In genomic region chr13:32262165-32262564, GRCh38 we compare ENCODE assay signal across 17 cellular contexts. TPM values are rescaled to one million over a fixed set of nuclear protein-coding genes. Genes with fewer than 3 reads are reported as not detected.
A peak's percentile ranks its signal among the peaks of the same experiment; 100 is the strongest.
DNase-seq lines count a peak whose midpoint lies in the region; ATAC-seq, FAIRE-seq and TF ChIP-seq lines count a peak whose summit lies in the region.
"Had no signal": no experiment of that assay in that cellular context is flagged by ENCODE, and none has a peak within 500 bp of the region (broad histone marks: within the 10 kb centered on the region; RNA-seq: fewer than 3 reads in every experiment).

No MANE protein-coding gene starts in this region.

- TF ChIP-seq POLR2A in transverse colon (IDR thresholded peaks at IDR 0.05): no peak

- DNase-seq in RPMI7951 (ENCODE audit: low read depth): peak; percentile 6
- DNase-seq in coronary artery (ENCODE audit: low spot score): no peak
- no peak for DNase-seq in transverse colon
- no peak for DNase-seq in kidney
- DNase-seq: activated CD4-positive, CD25-positive, alpha-beta regulatory T cell; activated naive CD4-positive, alpha-beta T cell treated with anti-CD3 and anti-CD28 coated beads, Interleukin-2, amount 10 ng/mL, durations not matched to agents 7 days and 5 days; DND-41; NCI-H187; stimulated activated naive CD8-positive, alpha-beta T cell treated with anti-CD3 and anti-CD28 coated beads, Interleukin-15, Interleukin-2, amounts not matched to agents 100 U/mL and 50 U/mL, for 24 hours had no signal

- H3K27me3 ChIP-seq in muscle layer of colon (ENCODE audit: control insufficient read depth in 1 of 2, insufficient read depth in 2 of 2, low read length in 2 of 2) (no peaks in the 10 kb centered on the region), transverse colon (no peaks in the 10 kb centered on the region)

- no peak for FAIRE-seq in kidney (lab: Jason Lieb, UNC)
- FAIRE-seq: RCC 7860 had no signal

- H3K27ac ChIP-seq in coronary artery (peak overlapping the region; percentile 44 to 78), muscle layer of colon (ENCODE audit: low read depth, low read length) (no peak overlapping the region), transverse colon (peak overlapping the region; percentile 53 to 67 (median 60)), kidney (ENCODE audit: low read depth in 2 of 2, low read length in 2 of 2) (no peak overlapping the region)
- H3K27ac ChIP-seq: C4-2B had no signal

- intact Hi-C loops in transverse colon (cut with DNase I; ENCODE audit: low total_unique reads): no loop called here
- intact Hi-C loops in kidney (cut with DNase I): no loop called here

- H3K36me3 ChIP-seq in muscle layer of colon (ENCODE audit: insufficient read depth, low read length): peaks cover 40% of the 10 kb centered on the region
- peaks cover 0 to 22% (median 0%) of the 10 kb centered on the region in 4 donors for H3K36me3 ChIP-seq in transverse colon
- peaks cover 3 to 4% of the 10 kb centered on the region in 2 donors for H3K36me3 ChIP-seq in kidney (ENCODE audit: control insufficient read depth in 1 of 2, insufficient read depth in 2 of 2, low read length in 2 of 2)

- WGBS in transverse colon (ENCODE audit: low coverage in 1 of 2), 2 donors: 52 to 61% methylated on average over 3 of the region's 3 CpGs

- peak overlapping the region; percentile 19 for H3K9ac ChIP-seq in muscle layer of colon (ENCODE audit: low read length)
- no peak overlapping the region for H3K9ac ChIP-seq in kidney (ENCODE audit: low read length in 2 of 2)

- H3K9me3 ChIP-seq in muscle layer of colon (ENCODE audit: low read length) (no peaks in the 10 kb centered on the region), transverse colon (no peaks in the 10 kb centered on the region), kidney (ENCODE audit: control insufficient read depth in 1 of 2, low read length in 2 of 2) (no peaks in the 10 kb centered on the region)

- TF ChIP-seq CTCF in coronary artery (IDR thresholded peaks at IDR 0.05) (no peak), transverse colon (IDR thresholded peaks at IDR 0.05) (no peak), kidney (IDR thresholded peaks at IDR 0.05; ENCODE audit: borderline replicate concordance, extremely low read depth, insufficient read depth) (no peak)

- H3K4me3 ChIP-seq in coronary artery (no peak overlapping the region), muscle layer of colon (ENCODE audit: low read depth in 1 of 2, low read length in 2 of 2) (no peak overlapping the region), transverse colon (no peak overlapping the region), kidney (ENCODE audit: low read length in 2 of 2) (no peak overlapping the region)
- H3K4me3 ChIP-seq: skin epidermis had no signal

- H3K4me1 ChIP-seq in muscle layer of colon (ENCODE audit: insufficient read depth, low read length) (peaks cover 39% of the 10 kb centered on the region), transverse colon (peaks cover 0 to 15% (median 0%) of the 10 kb centered on the region in 4 donors), kidney (ENCODE audit: control insufficient read depth in 1 of 2, insufficient read depth in 1 of 2, low read depth in 1 of 2, low read length in 2 of 2) (no peaks in the 10 kb centered on the region)

- TF ChIP-seq EP300 in transverse colon (IDR thresholded peaks at IDR 0.05; ENCODE audit: low read depth): no peak

- in situ Hi-C loops in transverse colon (cut with MboI; ENCODE audit: low pct_ligation_motif_present in 1 of 4, low pct_unique_long_range_greater_than_20kb in 1 of 4, low sequenced_read_pairs in 3 of 4): no loop called here

- no peak for ATAC-seq in HG02981 (IDR thresholded peaks at IDR 0.05; ENCODE audit: unreplicated experiment)
- ATAC-seq in GM19324 (IDR thresholded peaks at IDR 0.05; ENCODE audit: low FRiP score, unreplicated experiment): no peak
- ATAC-seq: stimulated activated naive CD8-positive, alpha-beta T cell treated with anti-CD3 and anti-CD28 coated beads, Interleukin-15, Interleukin-2, amounts not matched to agents 100 U/mL and 50 U/mL, for 24 hours had no signal

RNA-seq across cellular contexts. Expression of gene ZAR1L, which starts 53.0 kb away (rescaled TPM):
- total RNA-seq in RPMI7951 (2014; rRNA removed; shearing (Covaris generic)): 0.12 TPM in 1 of 2 replicates, not detected in the other
- total RNA-seq in transverse colon: not detected
- not detected for total RNA-seq in kidney
- not detected for polyA plus RNA-seq in kidney (ENCODE audit: insufficient read depth, low read depth, low replicate concordance)
- total RNA-seq: kidney epithelial cell had no signal
- polyA plus RNA-seq: neural cell had no signal

RNA-seq across cellular contexts. Expression of gene BRCA2, which starts 53.1 kb away (rescaled TPM):
- total RNA-seq in RPMI7951 (2014; rRNA removed; shearing (Covaris generic)): 7.4 and 10.7 TPM in 2 replicates
- total RNA-seq in transverse colon (1 to 10 TPM in 3 of 4 donors, not detected in 1; 1.6 to 4.8 (median 2.4) TPM), kidney (2.0 TPM)
- polyA plus RNA-seq in kidney (ENCODE audit: insufficient read depth, low read depth, low replicate concordance): 0.02 TPM

Comparison
In these comparisons a context has a peak if more than half of its experiments do, and no peak if none do; other contexts are left out.
1. H3K27ac ChIP-seq: peak in coronary artery (2 of 2) and transverse colon (4 of 4); none in muscle layer of colon (single experiment) and kidney (0 of 2).